ENCODE assay signal across 8 cellular contexts in genomic region chr4:145299380-145300076, GRCh38.
DNase-seq lines count a peak whose midpoint lies in the region; ATAC-seq, FAIRE-seq and TF ChIP-seq lines count a peak whose summit lies in the region.

No MANE protein-coding gene starts in this region.

- peaks cover 4% of the 10 kb centered on the region for H3F3A ChIP-seq in SK-N-SH (replicated peaks; ENCODE audit: insufficient read depth)

- peak; percentile 96 for ATAC-seq in GM18508 (IDR thresholded peaks at IDR 0.05; ENCODE audit: insufficient read depth, unreplicated experiment)
- peak; percentile 99 for ATAC-seq in HG02852 (IDR thresholded peaks at IDR 0.05; ENCODE audit: unreplicated experiment)

- no peak for FAIRE-seq in bronchial epithelial cell (lab: Jason Lieb, UNC)

- H3K4me2 ChIP-seq in SK-N-SH: peak overlapping the region; percentile 27; the same call in 1 of the 2 replicates

- 14% methylated on average over 5 of the region's 5 CpGs for WGBS in SK-N-SH (ENCODE audit: low lambda C conversion rate)

- H3K36me3 ChIP-seq in SK-N-SH (replicated peaks in 1 of 2; ENCODE audit: control insufficient read depth in 1 of 2, insufficient read depth in 2 of 2, low read length in 1 of 2) (no peaks in the 10 kb centered on the region), bronchial epithelial cell (ENCODE audit: control insufficient read depth, insufficient read depth, low read length) (no peaks in the 10 kb centered on the region)

- H4K20me1 ChIP-seq in SK-N-SH (ENCODE audit: insufficient read depth): no peaks in the 10 kb centered on the region

- no peaks in the 10 kb centered on the region for H3K79me2 ChIP-seq in SK-N-SH (ENCODE audit: insufficient read depth)

- TF ChIP-seq CTCF in SK-N-SH (IDR thresholded peaks at IDR 0.05): no peak
- TF ChIP-seq CTCF in bronchial epithelial cell (IDR thresholded peaks at IDR 0.05; ENCODE audit: insufficient read depth, low read length, severe bottlenecking): no peak

- TF ChIP-seq RAD21 in SK-N-SH (IDR thresholded peaks at IDR 0.05; ENCODE audit: low read length): no peak

- peak overlapping the region in 1 of 2 experiments; percentile 57; a peak in 2 of 4 replicates for H3K27ac ChIP-seq in SK-N-SH (ENCODE audit: low read depth in 2 of 2, low read length in 1 of 2)

- H3K27me3 ChIP-seq in SK-N-SH (ENCODE audit: insufficient read depth) (no peaks in the 10 kb centered on the region), bronchial epithelial cell (ENCODE audit: control insufficient read depth, insufficient read depth, low read length) (no peaks in the 10 kb centered on the region)

- CTCF ChIA-PET in SK-N-SH (lab: Yijun Ruan, JAX): interaction anchor here (1.5 kb wide), 1 partner anchor 310 kb away, joined by 4 read pairs; no protein-coding TSS in a partner anchor
- CTCF ChIA-PET in HEK293T (lab: Yijun Ruan, JAX): no interaction called here

- H3K9me2 ChIP-seq in SK-N-SH: no peaks in the 10 kb centered on the region

- no peaks in the 10 kb centered on the region for H3K9me3 ChIP-seq in SK-N-SH

- peak in 1 of 2 experiments; percentile 60; a peak in 1 of 4 replicates for TF ChIP-seq EP300 in SK-N-SH (IDR thresholded peaks at IDR 0.05; ENCODE audit: borderline replicate concordance in 1 of 2, low read depth in 1 of 2, low read length in 1 of 2)

- no peak overlapping the region for H3K4me3 ChIP-seq in SK-N-SH (ENCODE audit: low read depth in 2 of 2, low read length in 1 of 2)
- H3K4me3 ChIP-seq in bronchial epithelial cell (ENCODE audit: low read depth, low read length): no peak overlapping the region

- POLR2A ChIA-PET in SK-N-SH (lab: Yijun Ruan, JAX): no interaction called here
- POLR2A ChIA-PET in HEK293T (lab: Yijun Ruan, JAX): no interaction called here

- no peaks in the 10 kb centered on the region for H3K4me1 ChIP-seq in SK-N-SH (ENCODE audit: control insufficient read depth in 1 of 2, insufficient read depth in 2 of 2, low read depth in 1 of 2, low read length in 1 of 2)

- H3K9ac ChIP-seq in SK-N-SH: no peak overlapping the region

- H2AFZ ChIP-seq in SK-N-SH (ENCODE audit: low read depth): no peak overlapping the region

- DNase-seq in SK-N-SH: no peak
- peak; percentile 73 for DNase-seq in bronchial epithelial cell (ENCODE audit: low read depth)
- peak; percentile 18 to 55 (median 44) for DNase-seq in stimulated activated CD4-positive, alpha-beta T cell treated with anti-CD3 and anti-CD28 coated beads, TNF-alpha, amount 100 ng/mL, for 4 hours (ENCODE audit: low read depth in 3 of 3)
- DNase-seq in HEK293T (ENCODE audit: extremely low spot score): no peak
- no peak for DNase-seq in ureter (ENCODE audit: low spot score)
- no peak for DNase-seq in NCI-H2196 treated with DMSO at 0.1 percent for 48 hours (lab: John Stamatoyannopoulos, UW; ENCODE audit: unreplicated experiment)

TF ChIP-seq in SK-N-SH, 30 proteins besides CTCF, POLR2A, EP300 and RAD21 (continues in another document):
- TF ChIP-seq USF1 (IDR thresholded peaks at IDR 0.05; ENCODE audit: borderline replicate concordance, low read depth): no peak
- TF ChIP-seq FOXM1 (IDR thresholded peaks at IDR 0.05; ENCODE audit: low read depth): peak; percentile 30; the same call in 1 of the 2 replicates
- TF ChIP-seq RFX5 (IDR thresholded peaks at IDR 0.05; ENCODE audit: low read length): no peak
- no peak for TF ChIP-seq EZH2phosphoT487 (IDR thresholded peaks at IDR 0.05; ENCODE audit: borderline replicate concordance, low read depth)
- peak; percentile 67 for TF ChIP-seq PBX3 (IDR thresholded peaks at IDR 0.05)
- no peak for TF ChIP-seq RCOR1 (IDR thresholded peaks at IDR 0.05; ENCODE audit: low read length)
- TF ChIP-seq, protein P1, sequence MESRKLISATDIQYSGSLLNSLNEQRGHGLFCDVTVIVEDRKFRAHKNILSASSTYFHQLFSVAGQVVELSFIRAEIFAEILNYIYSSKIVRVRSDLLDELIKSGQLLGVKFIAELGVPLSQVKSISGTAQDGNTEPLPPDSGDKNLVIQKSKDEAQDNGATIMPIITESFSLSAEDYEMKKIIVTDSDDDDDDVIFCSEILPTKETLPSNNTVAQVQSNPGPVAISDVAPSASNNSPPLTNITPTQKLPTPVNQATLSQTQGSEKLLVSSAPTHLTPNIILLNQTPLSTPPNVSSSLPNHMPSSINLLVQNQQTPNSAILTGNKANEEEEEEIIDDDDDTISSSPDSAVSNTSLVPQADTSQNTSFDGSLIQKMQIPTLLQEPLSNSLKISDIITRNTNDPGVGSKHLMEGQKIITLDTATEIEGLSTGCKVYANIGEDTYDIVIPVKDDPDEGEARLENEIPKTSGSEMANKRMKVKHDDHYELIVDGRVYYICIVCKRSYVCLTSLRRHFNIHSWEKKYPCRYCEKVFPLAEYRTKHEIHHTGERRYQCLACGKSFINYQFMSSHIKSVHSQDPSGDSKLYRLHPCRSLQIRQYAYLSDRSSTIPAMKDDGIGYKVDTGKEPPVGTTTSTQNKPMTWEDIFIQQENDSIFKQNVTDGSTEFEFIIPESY (IDR thresholded peaks at IDR 0.05; ENCODE audit: borderline replicate concordance, low read depth): no peak
- TF ChIP-seq TEAD4 (IDR thresholded peaks at IDR 0.05; ENCODE audit: borderline replicate concordance, insufficient read depth): 0 out of 2 replicates have a peak, but pooled peaks have one; percentile 35
- no peak for TF ChIP-seq FOXJ3 (CRISPR knock-in tag; IDR thresholded peaks at IDR 0.05)
- no peak for TF ChIP-seq GATA2 (CRISPR knock-in tag; IDR thresholded peaks at IDR 0.05)
- no peak for TF ChIP-seq SIN3A (IDR thresholded peaks at IDR 0.05; ENCODE audit: borderline replicate concordance, low read depth, low read length)

TF ChIP-seq in HEK293T, 16 proteins besides CTCF, POLR2A, EP300 and RAD21:
- no peak for TF ChIP-seq LEF1 (IDR thresholded peaks at IDR 0.05; ENCODE audit: borderline replicate concordance)
- no peak for TF ChIP-seq ELF4 (IDR thresholded peaks at IDR 0.05)
- TF ChIP-seq ARNT (IDR thresholded peaks at IDR 0.05): no peak
- TF ChIP-seq BHLHE40 (IDR thresholded peaks at IDR 0.05; ENCODE audit: borderline replicate concordance): no peak
- no peak for TF ChIP-seq HDGF (IDR thresholded peaks at IDR 0.05; ENCODE audit: borderline replicate concordance)
- no peak for TF ChIP-seq SP1 (IDR thresholded peaks at IDR 0.05)
- TF ChIP-seq ZNF384 (IDR thresholded peaks at IDR 0.05): no peak
- TF ChIP-seq L3MBTL2 (conservative IDR thresholded peaks at IDR 0.05): no peak
- no peak for TF ChIP-seq SUZ12 (IDR thresholded peaks at IDR 0.05)
- no peak for TF ChIP-seq FOXM1 (IDR thresholded peaks at IDR 0.05; ENCODE audit: borderline replicate concordance)
- TF ChIP-seq TARDBP (IDR thresholded peaks at IDR 0.05): no peak

Comparison
In these comparisons a context has a peak if more than half of its experiments do, and no peak if none do; other contexts are left out.
1. DNase-seq: peak in bronchial epithelial cell (single experiment) and stimulated activated CD4-positive, alpha-beta T cell treated with anti-CD3 and anti-CD28 coated beads, TNF-alpha, amount 100 ng/mL, for 4 hours (3 of 3); none in SK-N-SH (single experiment), HEK293T (single experiment), ureter (single experiment) and NCI-H2196 treated with DMSO at 0.1 percent for 48 hours (single experiment).